In genomic region chr15:87944051-87944450, GRCh38 we compare ENCODE assay signal across 23 cellular contexts.
"Had no signal": no experiment of that assay in that cellular context is flagged by ENCODE, and none has a peak within 500 bp of the region (broad histone marks: within the 10 kb centered on the region; RNA-seq: fewer than 3 reads in every experiment).

No MANE protein-coding gene starts in this region.

- DNase-seq: activated B cell treated with CpG ODN at 0.5 μM for 24 hours; activated CD4-positive, alpha-beta T cell treated with anti-CD3 and anti-CD28 coated beads for 36 hours; activated CD4-positive, alpha-beta T cell treated with anti-CD3 and anti-CD28 coated beads, Interleukin-2, amount 50 U/mL, for 4 hours; activated CD8-positive, alpha-beta memory T cell treated with anti-CD3 and anti-CD28 coated beads for 24 hours; activated CD8-positive, alpha-beta memory T cell treated with anti-CD3 and anti-CD28 coated beads, Interleukin-2, amount 50 U/mL, for 4 hours; activated naive CD4-positive, alpha-beta T cell treated with Interleukin-2 at 50 U/mL for 16 hours; activated naive CD8-positive, alpha-beta T cell treated with anti-CD3 and anti-CD28 coated beads, Interleukin-2, amount 10 ng/mL, durations not matched to agents 7 days and 5 days; activated T-cell treated with anti-CD3 and anti-CD28 coated beads, Interleukin-2, amount 50 U/mL, for 24 hours; amniotic stem cell; hypothalamus; midbrain; natural killer cell; psoas muscle; stimulated activated CD4-positive, alpha-beta T cell treated with anti-CD3 and anti-CD28 coated beads, Interleukin-2, amount 100 ng/mL, for 24 hours; stomach; T-helper 17 cell; transverse colon had no signal

- H3K9me3 Mint-ChIP-seq: activated B cell treated with CpG ODN at 0.5 μM for 24 hours; activated naive CD8-positive, alpha-beta T cell treated with anti-CD3 and anti-CD28 coated beads, Interleukin-2, amount 10 ng/mL, durations not matched to agents 7 days and 5 days; activated T-cell treated with anti-CD3 and anti-CD28 coated beads, Interleukin-2, amount 50 U/mL, for 24 hours; activated T-helper 2 cell treated with anti-CD3 and anti-CD28 coated beads, Interferon-gamma antibody, Interleukin-2, Interleukin-4, amounts not matched to agents 10 μg/mL and 5 μg/mL and 100 μg/mL, durations not matched to agents 14 hours and 24 hours and 36 hours; natural killer cell; stimulated activated memory B cell treated with anti-CD40 and anti-IgM and Interleukin-4, amounts not matched to agents 10 μg/mL and 1 μg/mL and 100 μg/mL, for 72 hours had no signal

- H3K4me3 Mint-ChIP-seq: activated B cell treated with CpG ODN at 0.5 μM for 24 hours; activated CD4-positive, alpha-beta T cell treated with anti-CD3 and anti-CD28 coated beads for 36 hours; activated naive CD8-positive, alpha-beta T cell treated with anti-CD3 and anti-CD28 coated beads, Interleukin-2, amount 10 ng/mL, durations not matched to agents 7 days and 5 days; activated T-cell treated with anti-CD3 and anti-CD28 coated beads, Interleukin-2, amount 50 U/mL, for 24 hours; natural killer cell; stimulated activated memory B cell treated with anti-CD40 and anti-IgM and Interleukin-4, amounts not matched to agents 10 μg/mL and 1 μg/mL and 100 μg/mL, for 72 hours; T-helper 17 cell had no signal

- H3K27ac Mint-ChIP-seq: activated B cell treated with CpG ODN at 0.5 μM for 24 hours; activated CD4-positive, alpha-beta T cell treated with anti-CD3 and anti-CD28 coated beads for 36 hours; activated naive CD8-positive, alpha-beta T cell treated with anti-CD3 and anti-CD28 coated beads, Interleukin-2, amount 10 ng/mL, durations not matched to agents 7 days and 5 days; activated T-cell treated with anti-CD3 and anti-CD28 coated beads, Interleukin-2, amount 50 U/mL, for 24 hours; activated T-helper 2 cell treated with anti-CD3 and anti-CD28 coated beads, Interferon-gamma antibody, Interleukin-2, Interleukin-4, amounts not matched to agents 10 μg/mL and 5 μg/mL and 100 μg/mL, durations not matched to agents 14 hours and 24 hours and 36 hours; natural killer cell; stimulated activated memory B cell treated with anti-CD40 and anti-IgM and Interleukin-4, amounts not matched to agents 10 μg/mL and 1 μg/mL and 100 μg/mL, for 72 hours; T-helper 17 cell had no signal

- ATAC-seq: activated CD4-positive, alpha-beta T cell treated with anti-CD3 and anti-CD28 coated beads for 36 hours; gastroesophageal sphincter; natural killer cell; pancreas; stimulated activated memory B cell treated with anti-CD40 and anti-IgM and Interleukin-4, amounts not matched to agents 10 μg/mL and 1 μg/mL and 100 μg/mL, for 72 hours; T-helper 17 cell had no signal

- H3K36me3 Mint-ChIP-seq: activated naive CD8-positive, alpha-beta T cell treated with anti-CD3 and anti-CD28 coated beads, Interleukin-2, amount 10 ng/mL, durations not matched to agents 7 days and 5 days; natural killer cell; stimulated activated memory B cell treated with anti-CD40 and anti-IgM and Interleukin-4, amounts not matched to agents 10 μg/mL and 1 μg/mL and 100 μg/mL, for 72 hours had no signal

- H3K27me3 Mint-ChIP-seq: activated B cell treated with CpG ODN at 0.5 μM for 24 hours; stimulated activated memory B cell treated with anti-CD40 and anti-IgM and Interleukin-4, amounts not matched to agents 10 μg/mL and 1 μg/mL and 100 μg/mL, for 72 hours had no signal

- H3K4me1 Mint-ChIP-seq: activated B cell treated with CpG ODN at 0.5 μM for 24 hours; activated CD4-positive, alpha-beta T cell treated with anti-CD3 and anti-CD28 coated beads for 36 hours; activated naive CD8-positive, alpha-beta T cell treated with anti-CD3 and anti-CD28 coated beads, Interleukin-2, amount 10 ng/mL, durations not matched to agents 7 days and 5 days; natural killer cell; stimulated activated memory B cell treated with anti-CD40 and anti-IgM and Interleukin-4, amounts not matched to agents 10 μg/mL and 1 μg/mL and 100 μg/mL, for 72 hours; T-helper 17 cell had no signal

- H3K4me3 ChIP-seq: gastroesophageal sphincter, pancreas, psoas muscle, right atrium auricular region, stomach, suprapubic skin, transverse colon had no signal
